ENCODE assay signal across 19 cellular contexts in the genomic region with DNA sequence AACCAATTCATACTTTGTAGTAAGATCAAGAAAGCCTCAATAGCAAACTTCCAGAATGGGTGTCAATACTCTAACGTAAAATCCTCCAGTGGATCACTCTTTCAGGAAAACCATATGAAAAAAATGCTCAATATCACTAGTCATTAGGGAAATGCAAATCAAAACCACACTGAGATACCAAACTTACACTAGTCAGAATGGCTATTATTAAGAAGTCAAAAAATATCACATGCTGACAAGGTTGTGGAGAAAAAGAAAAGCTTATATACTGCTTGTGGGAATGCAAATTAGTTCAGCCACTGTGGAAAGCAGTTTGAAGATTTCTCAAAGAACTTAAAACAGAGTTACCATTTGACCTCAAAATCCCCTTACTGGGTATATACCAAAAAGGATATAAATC. TPM values are rescaled to one million over a fixed set of nuclear protein-coding genes. Genes with fewer than 3 reads are reported as not detected.
DNase-seq lines count a peak whose midpoint lies in the region; ATAC-seq and TF ChIP-seq lines count a peak whose summit lies in the region.
"Had no signal": no experiment of that assay in that cellular context is flagged by ENCODE, and none has a peak within 500 bp of the region (broad histone marks: within the 10 kb centered on the region; RNA-seq: fewer than 3 reads in every experiment).

No MANE protein-coding gene starts in this region.

- DNase-seq in DMS153 treated with DMSO at 0.1 percent for 48 hours (lab: John Stamatoyannopoulos, UW; ENCODE audit: unreplicated experiment): no peak
- no peak for DNase-seq in hypothalamus (lab: John Stamatoyannopoulos, UW)
- no peak for DNase-seq in hepatic stellate cell (ENCODE audit: low spot score)
- DNase-seq in psoas muscle: no peak
- DNase-seq: activated CD4-positive, alpha-beta T cell treated with anti-CD3 and anti-CD28 coated beads, Interleukin-2, amount 50 U/mL, for 1 hour; activated T-cell treated with anti-CD3 and anti-CD28 coated beads, Interleukin-2, amount 50 U/mL, for 72 hours; amygdala; cortex of kidney; head of caudate nucleus; left cardiac atrium; NCI-H2029 treated with DMSO at 0.1 percent for 48 hours; NCI-H748 treated with DMSO at 0.1 percent for 48 hours; T-helper 9 cell; transverse colon had no signal

- no peak overlapping the region for H3K27ac ChIP-seq in psoas muscle
- H3K27ac ChIP-seq: HL-60, transverse colon had no signal

- no peaks in the 10 kb centered on the region for H3K27me3 ChIP-seq in psoas muscle (ENCODE audit: insufficient read depth in 3 of 3, low read length in 2 of 3)
- H3K27me3 ChIP-seq: transverse colon had no signal

- H3K36me3 ChIP-seq in psoas muscle (ENCODE audit: insufficient read depth in 1 of 2, low read depth in 1 of 2): no peaks in the 10 kb centered on the region
- H3K36me3 ChIP-seq: transverse colon had no signal

- whole genome bisulfite sequencing in psoas muscle, 3 donors: 65 to 72% (median 69%) methylated on average over 1 of the region's 1 CpG

- intact Hi-C loops in psoas muscle (cut with DNase I): no loop called here

- TF ChIP-seq CTCF in psoas muscle (IDR thresholded peaks at IDR 0.05): no peak

- no peaks in the 10 kb centered on the region for H3K4me1 ChIP-seq in psoas muscle
- H3K4me1 ChIP-seq: transverse colon had no signal

- no peaks in the 10 kb centered on the region for H3K9me3 ChIP-seq in psoas muscle
- H3K9me3 ChIP-seq: transverse colon had no signal

- no peak overlapping the region for H3K4me3 ChIP-seq in psoas muscle
- H3K4me3 ChIP-seq: transverse colon had no signal

- ATAC-seq in GM18499 (IDR thresholded peaks at IDR 0.05; ENCODE audit: insufficient read depth, unreplicated experiment) (peak; percentile 55), GM19372 (IDR thresholded peaks at IDR 0.05; ENCODE audit: low read depth, unreplicated experiment) (peak; percentile 36), HG02678 (IDR thresholded peaks at IDR 0.05; ENCODE audit: unreplicated experiment) (peak; percentile 54), HG03280 (IDR thresholded peaks at IDR 0.05; ENCODE audit: unreplicated experiment) (peak; percentile 34), psoas muscle (no peak)
- ATAC-seq: activated T-cell treated with anti-CD3 and anti-CD28 coated beads, Interleukin-2, amount 50 U/mL, for 72 hours; left cardiac atrium had no signal

RNA-seq across cellular contexts. Expression of gene ATXN7L3B, which starts 49.5 kb away (rescaled TPM):
- 10 to 100 TPM; 20.3 to 22.8 (median 21.4) TPM for total RNA-seq in psoas muscle
- 10 to 100 TPM in 2 of 3 donors, 1 to 10 TPM in 1; 9.0 to 40.9 (median 14.4) TPM for polyA plus RNA-seq in psoas muscle

Comparison
In these comparisons a context has a peak if more than half of its experiments do, and no peak if none do; other contexts are left out.
1. ATAC-seq: peak in GM18499 (single experiment), GM19372 (single experiment), HG02678 (single experiment) and HG03280 (single experiment); none in psoas muscle (0 of 4).